ENCODE assay signal across 14 cellular contexts in the genomic region with DNA sequence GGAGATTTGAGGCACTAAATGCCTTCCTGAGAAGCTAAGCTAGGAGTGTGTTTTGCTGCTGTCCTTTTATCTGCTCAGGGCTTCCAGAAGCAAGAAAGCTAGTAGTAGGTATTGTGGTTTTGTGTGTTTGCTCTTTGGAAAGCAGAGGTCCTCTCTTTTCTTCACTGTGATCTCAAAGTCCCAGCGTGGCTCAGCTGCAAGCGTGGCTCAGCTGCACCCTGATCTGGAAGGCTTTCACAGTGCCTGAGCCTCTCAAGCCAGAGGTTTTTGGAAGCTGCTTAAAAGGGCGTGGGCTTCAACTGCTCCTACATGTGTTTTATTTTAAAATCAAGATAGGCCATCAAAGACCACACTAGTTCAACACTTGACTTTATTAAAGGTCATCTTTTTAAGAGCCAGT.
DNase-seq lines count a peak whose midpoint lies in the region; ATAC-seq and TF ChIP-seq lines count a peak whose summit lies in the region.
"Had no signal": no experiment of that assay in that cellular context is flagged by ENCODE, and none has a peak within 500 bp of the region (broad histone marks: within the 10 kb centered on the region; RNA-seq: fewer than 3 reads in every experiment).

No MANE protein-coding gene starts in this region.

- peaks cover 31% of the 10 kb centered on the region for H3F3A ChIP-seq in GM23248 (ENCODE audit: insufficient read depth)

- H3K9me3 Mint-ChIP-seq in activated naive CD4-positive, alpha-beta T cell treated with anti-CD3 and anti-CD28 coated beads, Interleukin-2, amount 50 U/mL, for 72 hours, result peaks cover 0 to under 1% of the 10 kb centered on the region in 2 donors

- peaks cover 9 to 29% of the 10 kb centered on the region in 2 donors for H3K36me3 Mint-ChIP-seq in activated naive CD4-positive, alpha-beta T cell treated with anti-CD3 and anti-CD28 coated beads, Interleukin-2, amount 50 U/mL, for 72 hours

- 0 out of 2 replicates have a peak overlapping the region, but pooled peaks have one; percentile 34 for H2AFZ ChIP-seq in GM23248
- H2AFZ ChIP-seq: parathyroid adenoma had no signal

- intact Hi-C loops in left lung (cut with DNase I), result no loop called here
- intact Hi-C loops in tibial artery (cut with DNase I; ENCODE audit: low total_unique reads), result no loop called here

- peak overlapping the region; percentile 69 for H3K4me2 ChIP-seq in GM23248 (ENCODE audit: unreplicated experiment)

- peak; percentile 23 to 52 for ATAC-seq in activated naive CD4-positive, alpha-beta T cell treated with anti-CD3 and anti-CD28 coated beads, Interleukin-2, amount 50 U/mL, for 72 hours
- peak; percentile 54 for ATAC-seq in left lung
- ATAC-seq in GM19328 (IDR thresholded peaks at IDR 0.05; ENCODE audit: unreplicated experiment), result no peak
- ATAC-seq: heart right ventricle had no signal

- H3K79me2 ChIP-seq in GM23248 (ENCODE audit: insufficient read depth), result peaks cover 95% of the 10 kb centered on the region
- H3K79me2 ChIP-seq: parathyroid adenoma had no signal

- no peaks in the 10 kb centered on the region for H3K9me2 ChIP-seq in GM23248 (ENCODE audit: insufficient read depth)

- H4K20me1 ChIP-seq in GM23248 (ENCODE audit: insufficient read depth), result no peaks in the 10 kb centered on the region

- in situ Hi-C loops in GM23248 (cut with MboI), result no loop called here

- TF ChIP-seq CTCF in left lung (IDR thresholded peaks at IDR 0.05) (no peak), tibial artery (IDR thresholded peaks at IDR 0.05) (no peak)

- no peaks in the 10 kb centered on the region for H3K9me3 ChIP-seq in GM23248 (ENCODE audit: low read depth)
- peaks cover 0 to 2% of the 10 kb centered on the region in 2 donors for H3K9me3 ChIP-seq in left lung
- H3K9me3 ChIP-seq in tibial artery, result peaks cover 0 to under 1% (median 0%) of the 10 kb centered on the region in 3 donors

- peak overlapping the region; percentile 19 for H3K9ac ChIP-seq in GM23248
- H3K9ac ChIP-seq: parathyroid adenoma had no signal

- H3K4me1 ChIP-seq in GM23248 (ENCODE audit: insufficient read depth) (peaks cover 59% of the 10 kb centered on the region), left lung (peaks cover 10 to 29% of the 10 kb centered on the region in 2 donors), tibial artery (peaks cover 0 to 48% (median 7%) of the 10 kb centered on the region in 4 donors)
- H3K4me1 ChIP-seq: parathyroid adenoma had no signal

- H3K27me3 ChIP-seq in GM23248 (replicated peaks; ENCODE audit: insufficient read depth), result no peaks in the 10 kb centered on the region
- no peaks in the 10 kb centered on the region for H3K27me3 ChIP-seq in left lung
- no peaks in the 10 kb centered on the region for H3K27me3 ChIP-seq in tibial artery
- H3K27me3 ChIP-seq: heart right ventricle had no signal

- DNase-seq in AG20443 (ENCODE audit: low spot score) (peak; percentile 63), GM23248 (peak; percentile 45), left lung (no peak), Kasumi-1 (lab: John Stamatoyannopoulos, UW) (no peak), NCI-H526 (lab: John Stamatoyannopoulos, UW) (no peak), tibial artery (no peak)
- no peak for DNase-seq in activated naive CD4-positive, alpha-beta T cell treated with anti-CD3 and anti-CD28 coated beads, Interleukin-2, amount 50 U/mL, for 72 hours (ENCODE audit: low spot score in 2 of 2)
- DNase-seq: activated CD4-positive, CD25-positive, alpha-beta regulatory T cell treated with anti-CD3 and anti-CD28 coated beads, Interleukin-2, amount 50 U/mL, for 72 hours; effector memory CD4-positive, alpha-beta T cell; heart right ventricle; NCI-H1417; stimulated activated CD4-positive, alpha-beta T cell treated with anti-CD3 and anti-CD28 coated beads, Interleukin-2, amount 100 ng/mL, for 48 hours had no signal

- H3K4me3 ChIP-seq in GM23248 (peak overlapping the region; percentile 9; the same call in 1 of the 2 replicates), left lung (no peak overlapping the region), tibial artery (no peak overlapping the region)
- H3K4me3 ChIP-seq: heart right ventricle had no signal

- peaks cover 3% of the 10 kb centered on the region; the same call in 1 of the 2 replicates for H3K36me3 ChIP-seq in GM23248 (ENCODE audit: low read depth)
- H3K36me3 ChIP-seq in left lung, result no peaks in the 10 kb centered on the region
- no peaks in the 10 kb centered on the region for H3K36me3 ChIP-seq in tibial artery
- H3K36me3 ChIP-seq: heart right ventricle had no signal

- H3K27ac Mint-ChIP-seq in activated naive CD4-positive, alpha-beta T cell treated with anti-CD3 and anti-CD28 coated beads, Interleukin-2, amount 50 U/mL, for 72 hours, result peak overlapping the region in 1 of 2 donors; percentile 16

- H3K27ac ChIP-seq in GM23248, result peak overlapping the region; percentile 22
- H3K27ac ChIP-seq in left lung, result no peak overlapping the region
- H3K27ac ChIP-seq in tibial artery, result peak overlapping the region in 1 of 2 donors; percentile 10
- H3K27ac ChIP-seq: heart right ventricle, parathyroid adenoma had no signal

- WGBS in GM23248 (ENCODE audit: low coverage in 1 of 2, low lambda C conversion rate in 2 of 2, missing lambda C conversion rate in 2 of 2), 2 experiments, result 23 to 39% methylated on average over 3 of the region's 3 CpGs

Comparison
In these comparisons a context has a peak if more than half of its experiments do, and no peak if none do; other contexts are left out.
1. DNase-seq: peak in AG20443 (single experiment) and GM23248 (single experiment); none in activated naive CD4-positive, alpha-beta T cell treated with anti-CD3 and anti-CD28 coated beads, Interleukin-2, amount 50 U/mL, for 72 hours (0 of 2), left lung (0 of 2), Kasumi-1 (0 of 2), NCI-H526 (0 of 2) and tibial artery (0 of 2).